ENCODE assay signal across 8 cellular contexts in genomic region chr16:29815032-29815721, GRCh38. TPM values are rescaled to one million over a fixed set of nuclear protein-coding genes. Genes with fewer than 3 reads are reported as not detected.
DNase-seq lines count a peak whose midpoint lies in the region; ATAC-seq and TF ChIP-seq lines count a peak whose summit lies in the region.

No MANE protein-coding gene starts in this region.

- H3K27ac Mint-ChIP-seq in CD8-positive, alpha-beta T cell = peak overlapping the region; percentile 98

- H3K36me3 ChIP-seq in CD8-positive, alpha-beta T cell (ENCODE audit: insufficient read depth, low read length) = peaks cover 4% of the 10 kb centered on the region
- H3K36me3 ChIP-seq in Loucy (ENCODE audit: insufficient read depth, low read length) (peaks cover 11% of the 10 kb centered on the region; the same call in 1 of the 2 replicates), heart left ventricle (peaks cover 0 to 24% (median 18%) of the 10 kb centered on the region in 9 donors)

- peak overlapping the region; percentile 86 for H3K27ac ChIP-seq in CD8-positive, alpha-beta T cell (ENCODE audit: low read depth, low read length)
- H3K27ac ChIP-seq in heart left ventricle = peak overlapping the region in 11 of 12 donors; percentile 86 to 97 (median 94)

- H3K9me3 Mint-ChIP-seq in CD8-positive, alpha-beta T cell = no peaks in the 10 kb centered on the region

- no peaks in the 10 kb centered on the region for H3K27me3 ChIP-seq in CD8-positive, alpha-beta T cell (ENCODE audit: insufficient read depth, low read length)
- H3K27me3 ChIP-seq in Loucy (ENCODE audit: insufficient read depth, low read length, poor library complexity, severe bottlenecking) (no peaks in the 10 kb centered on the region), heart left ventricle (peaks cover 0 to 4% (median 0%) of the 10 kb centered on the region in 9 donors)

- H3K36me3 Mint-ChIP-seq in CD8-positive, alpha-beta T cell = peaks cover 28% of the 10 kb centered on the region

- H3K4me3 ChIP-seq in CD8-positive, alpha-beta T cell (ENCODE audit: low read depth, low read length) = peak overlapping the region; percentile 90
- peak overlapping the region; percentile 93 for H3K4me3 ChIP-seq in Loucy (ENCODE audit: low read length, poor library complexity, severe bottlenecking)
- H3K4me3 ChIP-seq in heart left ventricle = peak overlapping the region; percentile 17 to 91 (median 74)
- H3K4me3 ChIP-seq in skeletal muscle cell (ENCODE audit: low read depth, low read length) = peak overlapping the region; percentile 82

- peaks cover 4% of the 10 kb centered on the region; the same call in 1 of the 2 replicates for H3F3A ChIP-seq in Loucy (ENCODE audit: low read depth)

- H3K79me2 ChIP-seq in Loucy (ENCODE audit: insufficient read depth, low read length) = peaks cover 46% of the 10 kb centered on the region

- H3K9me2 ChIP-seq in Loucy (replicated peaks; ENCODE audit: low read depth, low read length) = no peaks in the 10 kb centered on the region

- intact Hi-C loops in CD8-positive, alpha-beta T cell (cut with DNase I, micrococcal nuclease) = no loop called here
- intact Hi-C loops in heart left ventricle (cut with DNase I) = loop anchor here in 6 of 10 donors (5.0 to 10.0 kb wide), 4 partner anchors 47 to 190 kb away; partner anchors contain the start of genes CDIPT (in 3 of the 6), HIRIP3 (in 1 of the 6) and INO80E (in 1 of the 6)

- no peaks in the 10 kb centered on the region for H3K9me3 ChIP-seq in CD8-positive, alpha-beta T cell (ENCODE audit: low read length)
- no peaks in the 10 kb centered on the region for H3K9me3 ChIP-seq in Loucy (ENCODE audit: insufficient read depth, low read depth, low read length)
- H3K9me3 ChIP-seq in heart left ventricle = no peaks in the 10 kb centered on the region

- peak overlapping the region; percentile 86 for H3K9ac ChIP-seq in Loucy (ENCODE audit: low read depth, low read length, poor library complexity, severe bottlenecking)

- peak; percentile 13 for ATAC-seq in CD8-positive, alpha-beta T cell
- ATAC-seq in heart left ventricle (no peak), GM18517 (IDR thresholded peaks at IDR 0.05; ENCODE audit: unreplicated experiment) (no peak)

- WGBS in heart left ventricle, 4 donors = 5 to 8% (median 7%) methylated on average over 39 of the region's 39 CpGs

- peak in 3 of 7 experiments; percentile 39 to 53 (median 47) for DNase-seq in CD8-positive, alpha-beta T cell
- DNase-seq in activated T-helper 9 cell treated with anti-CD3 and anti-CD28 coated beads, Interleukin-2, amount 50 U/mL, for 16 hours (ENCODE audit: low read depth) = peak; percentile 50
- DNase-seq in heart left ventricle (peak in 4 of 5 donors; percentile 36 to 54 (median 48)), skeletal muscle cell (ENCODE audit: low read depth) (no peak), OCI-M2 (lab: John Stamatoyannopoulos, UW; ENCODE audit: unreplicated experiment) (no peak), NCI-H226 (no peak)

- TF ChIP-seq POLR2A in heart left ventricle (IDR thresholded peaks at IDR 0.05) = no peak

- H2AFZ ChIP-seq in Loucy (ENCODE audit: low read length) = 0 out of 2 replicates have a peak overlapping the region, but pooled peaks have one; percentile 16

- CTCF ChIA-PET in CD8-positive, alpha-beta T cell (lab: Charles Lee) = interaction anchor here (0.6 to 7.7 kb wide), 18 partner anchors 8 to 544 kb away, joined by 3 to 90 read pairs (median 4); partner anchors contain the start of genes C16orf54, KIF22 and MAZ

- peak overlapping the region; percentile 98 for H3K4me3 Mint-ChIP-seq in CD8-positive, alpha-beta T cell

- TF ChIP-seq CTCF in CD8-positive, alpha-beta T cell (IDR thresholded peaks at IDR 0.05) = no peak
- TF ChIP-seq CTCF in Loucy (conservative IDR thresholded peaks at IDR 0.05; ENCODE audit: low read length) (no peak), heart left ventricle (IDR thresholded peaks at IDR 0.05) (no peak)

- H3K4me2 ChIP-seq in Loucy (ENCODE audit: low read depth, low read length, poor library complexity, severe bottlenecking) = peak overlapping the region; percentile 97

- POLR2A ChIA-PET in CD8-positive, alpha-beta T cell (lab: Charles Lee) = interaction anchor here (1.0 to 7.3 kb wide), 18 partner anchors 7 to 250 kb away, joined by 3 to 89 read pairs (median 6); partner anchors contain the start of genes ALDOA, C16orf54, KIF22 and MAZ

- peaks cover 68% of the 10 kb centered on the region for H3K4me1 ChIP-seq in CD8-positive, alpha-beta T cell (ENCODE audit: insufficient read depth, low read length)
- H3K4me1 ChIP-seq in Loucy (ENCODE audit: insufficient read depth, low read length, poor library complexity, severe bottlenecking) (peaks cover 46% of the 10 kb centered on the region), heart left ventricle (peaks cover 3 to 76% (median 55%) of the 10 kb centered on the region in 12 donors)

- H3K4me1 Mint-ChIP-seq in CD8-positive, alpha-beta T cell (ENCODE audit: low read depth) = peaks cover 64% of the 10 kb centered on the region

- peaks cover 22% of the 10 kb centered on the region for H4K20me1 ChIP-seq in Loucy (ENCODE audit: insufficient read depth, low read length, poor library complexity, severe bottlenecking)

- H3K27me3 Mint-ChIP-seq in CD8-positive, alpha-beta T cell (ENCODE audit: low read depth) = no peaks in the 10 kb centered on the region

RNA-seq across cellular contexts. Expression of gene PAGR1, which starts 0.8 kb away (rescaled TPM):
- 10 to 100 TPM; 13.8 to 16.8 TPM for total RNA-seq in CD8-positive, alpha-beta T cell
- 10 to 100 TPM; 10.8 to 23.9 (median 12.6) TPM for total RNA-seq in heart left ventricle
- polyA plus RNA-seq in heart left ventricle = 10 to 100 TPM; 29.2 to 32.9 TPM

RNA-seq across cellular contexts. Expression of gene PRRT2, which starts 3.2 kb away (rescaled TPM):
- 1 to 10 TPM; 1.6 to 1.7 TPM for total RNA-seq in CD8-positive, alpha-beta T cell
- 1 to 10 TPM in 5 of 9 donors, under 1 TPM in 3, not detected in 1; 0.38 to 1.8 (median 1.3) TPM for total RNA-seq in heart left ventricle
- 1 to 10 TPM in 1 of 2 donors, under 1 TPM in 1; 0.24 to 3.2 TPM for polyA plus RNA-seq in heart left ventricle

RNA-seq across cellular contexts. Expression of gene MVP, which starts 5.1 kb away (rescaled TPM):
- total RNA-seq in CD8-positive, alpha-beta T cell = 10 to 100 TPM; 74.2 to 81.1 TPM
- 100 to 1,000 TPM in 1 of 9 donors, 10 to 100 TPM in 8; 33.1 to 140 (median 44.6) TPM for total RNA-seq in heart left ventricle
- 10 to 100 TPM; 32.9 to 50.6 TPM for polyA plus RNA-seq in heart left ventricle

RNA-seq across cellular contexts. Expression of gene MAZ, which starts 8.8 kb away (rescaled TPM):
- 100 to 1,000 TPM; 203 to 212 TPM for total RNA-seq in CD8-positive, alpha-beta T cell
- 100 to 1,000 TPM in 2 of 9 donors, 10 to 100 TPM in 7; 58.9 to 137 (median 74.0) TPM for total RNA-seq in heart left ventricle
- 100 to 1,000 TPM in 1 of 2 donors, 10 to 100 TPM in 1; 63.2 to 188 TPM for polyA plus RNA-seq in heart left ventricle

RNA-seq across cellular contexts. Expression of gene KIF22, which starts 24.6 kb away (rescaled TPM):
- 100 to 1,000 TPM in 1 of 2 experiments, 10 to 100 TPM in 1; 93.5 to 105 TPM for total RNA-seq in CD8-positive, alpha-beta T cell
- total RNA-seq in heart left ventricle = 10 to 100 TPM; 16.8 to 40.8 (median 32.2) TPM
- 10 to 100 TPM; 12.2 to 91.2 TPM for polyA plus RNA-seq in heart left ventricle

Comparison
In these comparisons a context has a peak if more than half of its experiments do, and no peak if none do; other contexts are left out.
1. DNase-seq: peak in activated T-helper 9 cell treated with anti-CD3 and anti-CD28 coated beads, Interleukin-2, amount 50 U/mL, for 16 hours (single experiment) and heart left ventricle (4 of 5); none in skeletal muscle cell (single experiment), OCI-M2 (single experiment) and NCI-H226 (single experiment).
2. intact Hi-C loops: an anchor here in heart left ventricle (5.0 to 10.0 kb wide); none called in CD8-positive, alpha-beta T cell.
3. Peak in every context shown above with its lines, with median percentiles within 50 percentile points of each other: H3K4me3 ChIP-seq.